Comparison of ENCODE assay signal across 1 cellular context in the genomic region with DNA sequence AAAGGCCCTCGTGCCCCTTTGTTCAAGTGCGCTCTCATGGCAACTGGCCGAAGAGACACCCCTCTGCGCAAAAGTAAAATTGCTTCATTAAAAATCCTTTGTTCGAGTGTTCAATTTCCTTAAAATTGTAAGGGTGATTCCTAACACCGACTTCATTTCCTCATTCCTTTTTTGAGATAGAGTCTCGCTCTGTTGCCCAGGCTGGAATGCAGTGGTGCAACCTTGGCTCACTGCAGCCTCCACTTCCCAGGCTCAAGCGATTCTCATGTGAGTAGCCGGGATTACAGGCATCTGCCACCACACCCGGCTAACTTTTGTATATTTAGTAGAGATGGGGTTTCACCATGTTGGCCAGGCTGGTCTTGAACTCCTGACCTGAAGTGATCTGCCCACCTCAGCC. TPM values are rescaled to one million over a fixed set of nuclear protein-coding genes. Genes with fewer than 3 reads are reported as not detected.
"Had no signal": no experiment of that assay in that cellular context is flagged by ENCODE, and none has a peak within 500 bp of the region (broad histone marks: within the 10 kb centered on the region; RNA-seq: fewer than 3 reads in every experiment).

No MANE protein-coding gene starts in this region.

RNA-seq across cellular contexts. Expression of gene ACKR2, which starts 1.5 kb away (rescaled TPM):
- total RNA-seq: cerebellum had no signal
